Comparison of ENCODE assay signal across 11 cellular contexts in genomic region chr9:131545786-131546335, GRCh38. TPM values are rescaled to one million over a fixed set of nuclear protein-coding genes. Genes with fewer than 3 reads are reported as not detected.
DNase-seq lines count a peak whose midpoint lies in the region; ATAC-seq and TF ChIP-seq lines count a peak whose summit lies in the region.
"Had no signal": no experiment of that assay in that cellular context is flagged by ENCODE, and none has a peak within 500 bp of the region (broad histone marks: within the 10 kb centered on the region; RNA-seq: fewer than 3 reads in every experiment).

No MANE protein-coding gene starts in this region.

- H3K4me3 ChIP-seq in ascending aorta, result peak overlapping the region; percentile 51 to 52
- peak overlapping the region in 1 of 2 experiments; percentile 20 for H3K4me3 ChIP-seq in mesenchymal stem cell (ENCODE audit: insufficient read depth in 1 of 2, low read depth in 1 of 2, low read length in 2 of 2)
- H3K4me3 ChIP-seq in upper lobe of right lung, result peak overlapping the region; percentile 45

- 32% methylated on average over 29 of the region's 30 CpGs for WGBS in mesenchymal stem cell

- H3K9ac ChIP-seq in mesenchymal stem cell (ENCODE audit: low read length), result no peak overlapping the region

- intact Hi-C loops in Right ventricle myocardium superior (cut with DNase I), result no loop called here
- intact Hi-C loops in cardiac septum (cut with DNase I), result no loop called here
- intact Hi-C loops in ascending aorta (cut with DNase I), result no loop called here
- intact Hi-C loops in upper lobe of right lung (cut with DNase I), result no loop called here

- ATAC-seq in Right ventricle myocardium superior (ENCODE audit: poor library complexity), result peak; percentile 25
- ATAC-seq in upper lobe of right lung, result peak; percentile 50

- no peak overlapping the region for H2AFZ ChIP-seq in mesenchymal stem cell (ENCODE audit: low read depth, low read length)

- H3K18ac ChIP-seq in mesenchymal stem cell (ENCODE audit: low read depth in 1 of 2, low read length in 2 of 2), result no peak overlapping the region

- no peak overlapping the region for H2AK5ac ChIP-seq in mesenchymal stem cell (ENCODE audit: low read length, severe bottlenecking)

- H3K27me3 ChIP-seq in ascending aorta, result no peaks in the 10 kb centered on the region
- peaks cover 24 to 56% of the 10 kb centered on the region in 2 experiments for H3K27me3 ChIP-seq in mesenchymal stem cell (ENCODE audit: control insufficient read depth in 1 of 2, insufficient read depth in 1 of 2, low read length in 2 of 2)
- peaks cover 26% of the 10 kb centered on the region for H3K27me3 ChIP-seq in upper lobe of right lung

- H4K91ac ChIP-seq in mesenchymal stem cell (ENCODE audit: low read length), result no peak overlapping the region

- H3K4me2 ChIP-seq in mesenchymal stem cell (ENCODE audit: low read length, poor library complexity, severe bottlenecking), result peak overlapping the region; percentile 42

- peaks cover 0 to 11% of the 10 kb centered on the region in 2 donors for H3K4me1 ChIP-seq in ascending aorta
- H3K4me1 ChIP-seq in mesenchymal stem cell (ENCODE audit: control insufficient read depth, insufficient read depth, low read depth, low read length), result peaks cover 18% of the 10 kb centered on the region
- peaks cover 13% of the 10 kb centered on the region for H3K4me1 ChIP-seq in upper lobe of right lung

- no peaks in the 10 kb centered on the region for H3K79me1 ChIP-seq in mesenchymal stem cell (replicated peaks; ENCODE audit: low read length, poor library complexity, severe bottlenecking)

- H3K9me3 ChIP-seq in ascending aorta, result peaks cover 10 to 26% of the 10 kb centered on the region in 2 donors
- H3K9me3 ChIP-seq in mesenchymal stem cell (ENCODE audit: control insufficient read depth, low read length), result peaks cover 28% of the 10 kb centered on the region
- peaks cover 7% of the 10 kb centered on the region for H3K9me3 ChIP-seq in upper lobe of right lung

- no peak overlapping the region for H2BK12ac ChIP-seq in mesenchymal stem cell (ENCODE audit: low read length in 2 of 2)

- H4K8ac ChIP-seq in mesenchymal stem cell (ENCODE audit: low read length), result no peak overlapping the region

- no peak for DNase-seq in Right ventricle myocardium superior
- DNase-seq in cardiac septum (ENCODE audit: low spot score), result no peak
- DNase-seq in ascending aorta (ENCODE audit: low spot score in 2 of 2), result no peak
- DNase-seq in mesenchymal stem cell, result no peak
- DNase-seq in upper lobe of right lung, result no peak
- no peak for DNase-seq in NCI-H1694 treated with DMSO at 0.1 percent for 48 hours (lab: John Stamatoyannopoulos, UW)
- no peak for DNase-seq in SKM-1 (lab: John Stamatoyannopoulos, UW; ENCODE audit: unreplicated experiment)
- DNase-seq in G401 (ENCODE audit: low spot score), result no peak
- DNase-seq: central memory CD4-positive, alpha-beta T cell had no signal

- no peak overlapping the region for H2BK120ac ChIP-seq in mesenchymal stem cell (ENCODE audit: low read depth, low read length)

- no peak overlapping the region for H2BK5ac ChIP-seq in mesenchymal stem cell (ENCODE audit: low read depth, low read length, poor library complexity, severe bottlenecking)

- H3K4ac ChIP-seq in mesenchymal stem cell (ENCODE audit: low read depth in 1 of 2, low read length in 2 of 2), result no peak overlapping the region

- H3K27ac ChIP-seq in ascending aorta (no peak overlapping the region), mesenchymal stem cell (ENCODE audit: low read length, poor library complexity, severe bottlenecking) (no peak overlapping the region), upper lobe of right lung (no peak overlapping the region)

- H3K14ac ChIP-seq in mesenchymal stem cell (ENCODE audit: low read length in 2 of 2), result no peak overlapping the region

- no peaks in the 10 kb centered on the region for H3K36me3 ChIP-seq in ascending aorta
- no peaks in the 10 kb centered on the region for H3K36me3 ChIP-seq in mesenchymal stem cell (ENCODE audit: control insufficient read depth in 1 of 2, insufficient read depth in 2 of 2, low read depth in 1 of 2, low read length in 2 of 2)
- no peaks in the 10 kb centered on the region for H3K36me3 ChIP-seq in upper lobe of right lung

- no peak overlapping the region for H3K23ac ChIP-seq in mesenchymal stem cell (ENCODE audit: low read length in 2 of 2)

- no peak for TF ChIP-seq CTCF in ascending aorta (IDR thresholded peaks at IDR 0.05)
- no peak for TF ChIP-seq CTCF in upper lobe of right lung (IDR thresholded peaks at IDR 0.05)

- H2BK15ac ChIP-seq in mesenchymal stem cell (ENCODE audit: low read depth, poor library complexity, severe bottlenecking), result no peak overlapping the region

- in situ Hi-C loops in G401 (cut with HindIII; ENCODE audit: low sequenced_read_pairs), result no loop called here

RNA-seq across cellular contexts. Expression of gene PRRT1B, which starts 0.5 kb away (rescaled TPM):
- not detected for total RNA-seq in Right ventricle myocardium superior
- total RNA-seq in cardiac septum, result not detected
- not detected for total RNA-seq in ascending aorta
- not detected for polyA plus RNA-seq in mesenchymal stem cell (2013, experiment 1 of 2)
- polyA plus RNA-seq in mesenchymal stem cell (2013, experiment 2 of 2), result not detected
- total RNA-seq in upper lobe of right lung, result 3.9 TPM
- not detected in 2 replicates for total RNA-seq in G401 (2014; rRNA removed; shearing (Covaris generic))
- total RNA-seq: neural crest cell had no signal
- polyA plus RNA-seq: BJ had no signal

RNA-seq across cellular contexts. Expression of gene UCK1, which starts 14.8 kb away (rescaled TPM):
- total RNA-seq in Right ventricle myocardium superior (21.7 TPM), cardiac septum (23.9 TPM), ascending aorta (39.8 TPM), upper lobe of right lung (27.9 TPM)
- polyA plus RNA-seq in mesenchymal stem cell (2013, experiment 1 of 2), result 14.0 TPM
- polyA plus RNA-seq in mesenchymal stem cell (2013, experiment 2 of 2), result 14.2 TPM
- 43.4 and 45.8 TPM in 2 replicates for total RNA-seq in G401 (2014; rRNA removed; shearing (Covaris generic))

RNA-seq across cellular contexts. Expression of gene POMT1, which starts 43.1 kb away (rescaled TPM):
- 21.8 TPM for total RNA-seq in Right ventricle myocardium superior
- total RNA-seq in cardiac septum, result 24.6 TPM
- 128 TPM for total RNA-seq in ascending aorta
- polyA plus RNA-seq in mesenchymal stem cell (2013, experiment 1 of 2), result 21.3 TPM
- polyA plus RNA-seq in mesenchymal stem cell (2013, experiment 2 of 2), result 20.1 TPM
- 25.2 TPM for total RNA-seq in upper lobe of right lung
- total RNA-seq in G401 (2014; rRNA removed; shearing (Covaris generic)), result 19.4 and 36.5 TPM in 2 replicates
